In genomic region chr6:137033828-137034227, GRCh38 we compare ENCODE assay signal across 8 cellular contexts. TPM values are rescaled to one million over a fixed set of nuclear protein-coding genes. Genes with fewer than 3 reads are reported as not detected.
DNase-seq lines count a peak whose midpoint lies in the region; ATAC-seq and TF ChIP-seq lines count a peak whose summit lies in the region.

No MANE protein-coding gene starts in this region.

- no peak overlapping the region for H3K4me3 ChIP-seq in lower lobe of right lung
- H3K4me3 ChIP-seq in right cardiac atrium (ENCODE audit: low read length), result no peak overlapping the region
- no peak overlapping the region for H3K4me3 ChIP-seq in transverse colon

- H3K27me3 Mint-ChIP-seq in activated B cell treated with CpG ODN at 0.5 μM for 24 hours, result peaks cover 47% of the 10 kb centered on the region

- no peak overlapping the region for H3K27ac ChIP-seq in lower lobe of right lung
- no peak overlapping the region for H3K27ac ChIP-seq in right cardiac atrium (ENCODE audit: low read length)
- no peak overlapping the region for H3K27ac ChIP-seq in transverse colon

- H3K36me3 ChIP-seq in lower lobe of right lung (no peaks in the 10 kb centered on the region), transverse colon (no peaks in the 10 kb centered on the region)

- no peaks in the 10 kb centered on the region for H3K9me3 ChIP-seq in lower lobe of right lung
- no peaks in the 10 kb centered on the region for H3K9me3 ChIP-seq in right cardiac atrium (ENCODE audit: control insufficient read depth, low read length)
- H3K9me3 ChIP-seq in transverse colon, result no peaks in the 10 kb centered on the region

- H3K4me1 Mint-ChIP-seq in activated B cell treated with CpG ODN at 0.5 μM for 24 hours, result no peaks in the 10 kb centered on the region

- intact Hi-C loops in activated B cell treated with CpG ODN at 0.5 μM for 24 hours (cut with micrococcal nuclease) (no loop called here), lower lobe of right lung (cut with DNase I) (no loop called here), right cardiac atrium (cut with DNase I) (no loop called here), transverse colon (cut with DNase I; ENCODE audit: low total_unique reads) (no loop called here)

- peaks cover 3% of the 10 kb centered on the region for H3K27me3 ChIP-seq in lower lobe of right lung (ENCODE audit: low read depth)
- no peaks in the 10 kb centered on the region for H3K27me3 ChIP-seq in right cardiac atrium (ENCODE audit: control insufficient read depth, insufficient read depth)
- no peaks in the 10 kb centered on the region for H3K27me3 ChIP-seq in transverse colon

- in situ Hi-C loops in transverse colon (cut with MboI; ENCODE audit: low pct_ligation_motif_present in 1 of 4, low pct_unique_long_range_greater_than_20kb in 1 of 4, low sequenced_read_pairs in 3 of 4), result no loop called here

- H3K9me3 Mint-ChIP-seq in activated B cell treated with CpG ODN at 0.5 μM for 24 hours, result no peaks in the 10 kb centered on the region

- POLR2A ChIA-PET in activated B cell treated with CpG ODN at 0.5 μM for 24 hours (lab: Charles Lee), result no interaction called here

- DNase-seq in activated B cell treated with CpG ODN at 0.5 μM for 24 hours (no peak), lower lobe of right lung (no peak), right cardiac atrium (no peak), SK-N-DZ (ENCODE audit: low spot score) (no peak), transverse colon (no peak), DMS153 (lab: John Stamatoyannopoulos, UW) (no peak)

- H3K36me3 Mint-ChIP-seq in activated B cell treated with CpG ODN at 0.5 μM for 24 hours (ENCODE audit: low read depth), result no peaks in the 10 kb centered on the region

- WGBS in right cardiac atrium, result 84% methylated on average over 2 of the region's 2 CpGs
- 56 to 80% methylated on average over 2 of the region's 2 CpGs for WGBS in transverse colon (ENCODE audit: low coverage in 1 of 2), 2 donors

- no peak for TF ChIP-seq EP300 in transverse colon (IDR thresholded peaks at IDR 0.05; ENCODE audit: low read depth)

- CTCF ChIA-PET in activated B cell treated with CpG ODN at 0.5 μM for 24 hours (lab: Charles Lee), result no interaction called here

- TF ChIP-seq POLR2A in transverse colon (IDR thresholded peaks at IDR 0.05), result no peak

- no peak overlapping the region for H3K4me3 Mint-ChIP-seq in activated B cell treated with CpG ODN at 0.5 μM for 24 hours

- no peak overlapping the region for H3K27ac Mint-ChIP-seq in activated B cell treated with CpG ODN at 0.5 μM for 24 hours

- ATAC-seq in GM19395 (IDR thresholded peaks at IDR 0.05; ENCODE audit: unreplicated experiment), result peak; percentile 97
- peak; percentile 99 for ATAC-seq in HG03175 (IDR thresholded peaks at IDR 0.05; ENCODE audit: unreplicated experiment)
- peak; percentile 31 for ATAC-seq in activated B cell treated with CpG ODN at 0.5 μM for 24 hours (ENCODE audit: low read depth)
- ATAC-seq in lower lobe of right lung, result peak; percentile 42 to 56
- no peak for ATAC-seq in right cardiac atrium

- TF ChIP-seq CTCF in activated B cell treated with CpG ODN at 0.5 μM for 24 hours (IDR thresholded peaks at IDR 0.05), result no peak
- TF ChIP-seq CTCF in lower lobe of right lung (IDR thresholded peaks at IDR 0.05), result no peak
- TF ChIP-seq CTCF in transverse colon (IDR thresholded peaks at IDR 0.05), result no peak

- H3K4me1 ChIP-seq in lower lobe of right lung (no peaks in the 10 kb centered on the region), right cardiac atrium (ENCODE audit: control insufficient read depth, insufficient read depth, low read length) (no peaks in the 10 kb centered on the region), transverse colon (peaks cover 0 to 15% (median 7%) of the 10 kb centered on the region in 4 donors)

RNA-seq across cellular contexts. Expression of gene IL20RA, which starts 10.9 kb away (rescaled TPM):
- total RNA-seq in activated B cell treated with CpG ODN at 0.5 μM for 24 hours (not detected in 2 replicates), lower lobe of right lung (10.9 TPM), right cardiac atrium (1 to 10 TPM in 2 of 4 donors, under 1 TPM in 2; 0.11 to 2.5 (median 1.3) TPM), transverse colon (10 to 100 TPM in 2 of 4 donors, 1 to 10 TPM in 2; 7.4 to 20.5 (median 11.3) TPM)
- polyA plus RNA-seq in right cardiac atrium, result 3.7 TPM
- 0.83 and 1.2 TPM in 2 replicates for polyA plus RNA-seq in SK-N-DZ (2014; cell fraction: cytosol; rRNA removed)
- 0.24 and 0.94 TPM in 2 replicates for polyA plus RNA-seq in SK-N-DZ (2014; cell fraction: nucleus; rRNA removed)

Comparison
In these comparisons a context has a peak if more than half of its experiments do, and no peak if none do; other contexts are left out.
1. ATAC-seq: peak in GM19395 (single experiment), HG03175 (single experiment), activated B cell treated with CpG ODN at 0.5 μM for 24 hours (single experiment) and lower lobe of right lung (2 of 2); none in right cardiac atrium (0 of 2).